Comparison of ENCODE assay signal across 8 cellular contexts in the genomic region with DNA sequence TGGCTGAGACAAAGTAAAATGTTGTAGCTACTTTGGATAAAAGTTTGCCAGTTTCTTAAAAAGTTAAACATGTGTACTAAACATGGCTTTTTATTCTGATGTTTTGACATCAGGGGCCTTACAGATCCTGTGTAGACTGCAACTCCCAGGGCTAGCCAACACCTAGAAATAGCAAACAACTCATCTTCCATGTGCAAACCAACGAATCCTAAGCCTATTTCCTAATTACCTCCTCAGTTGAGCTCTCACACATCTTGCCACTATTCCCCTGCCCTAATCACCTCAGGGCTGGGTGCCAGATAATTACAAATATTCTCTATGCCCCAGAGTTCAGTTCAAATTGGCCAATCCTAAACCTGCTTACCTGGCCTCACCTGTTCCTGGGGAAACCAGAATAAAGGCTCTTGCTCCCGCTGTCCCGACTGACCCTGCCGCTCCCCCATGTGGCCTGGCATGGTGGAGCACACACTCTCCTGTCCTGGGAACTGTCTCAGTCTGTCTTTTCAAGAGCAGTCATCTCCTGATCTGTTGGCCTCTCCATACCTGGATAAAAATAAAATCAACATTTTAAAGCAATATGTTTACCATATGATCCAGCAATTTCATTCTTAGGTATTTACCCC. TPM values are rescaled to one million over a fixed set of nuclear protein-coding genes. Genes with fewer than 3 reads are reported as not detected.
DNase-seq lines count a peak whose midpoint lies in the region; ATAC-seq and TF ChIP-seq lines count a peak whose summit lies in the region.

No MANE protein-coding gene starts in this region.

- H3K27me3 Mint-ChIP-seq in WTC11 (ENCODE audit: low read depth): 0 out of 2 replicates have a peak, but pooled peaks cover 3% of the 10 kb centered on the region

- no peak overlapping the region for H3K27ac ChIP-seq in heart left ventricle
- H3K27ac ChIP-seq in vagina: no peak overlapping the region

- TF ChIP-seq CTCF in WTC11 (IDR thresholded peaks at IDR 0.05) (peak; percentile 43), heart left ventricle (IDR thresholded peaks at IDR 0.05) (peak in 10 of 12 donors; percentile 22 to 49 (median 38)), vagina (IDR thresholded peaks at IDR 0.05) (no peak)

- H3K4me3 Mint-ChIP-seq in WTC11: no peak overlapping the region

- H3K27ac Mint-ChIP-seq in WTC11: 0 out of 2 replicates have a peak overlapping the region, but pooled peaks have one; percentile 75

- DNase-seq in DMS153 treated with DMSO at 0.1 percent for 48 hours (lab: John Stamatoyannopoulos, UW; ENCODE audit: unreplicated experiment): peak; percentile 3
- peak; percentile 84 for DNase-seq in WTC11 (ENCODE audit: low spot score)
- no peak for DNase-seq in heart left ventricle
- peak; percentile 6 for DNase-seq in stimulated activated CD4-positive, alpha-beta T cell treated with anti-CD3 and anti-CD28 coated beads, Interleukin-4, amount 100 ng/mL, for 24 hours
- no peak for DNase-seq in vagina (ENCODE audit: extremely low spot score in 2 of 2)

- 14 to 22% (median 20%) methylated on average over 4 of the region's 4 CpGs for WGBS in heart left ventricle, 4 donors

- ATAC-seq in HG02798 (IDR thresholded peaks at IDR 0.05; ENCODE audit: poor library complexity, unreplicated experiment) (peak; percentile 49), WTC11 (peak; percentile 100), heart left ventricle (peak in 3 of 4 donors; percentile 71 to 75 (median 73)), GM21367 (IDR thresholded peaks at IDR 0.05; ENCODE audit: unreplicated experiment) (no peak), HG02759 (IDR thresholded peaks at IDR 0.05; ENCODE audit: unreplicated experiment) (no peak)

- peaks cover 18% of the 10 kb centered on the region for H3K4me1 Mint-ChIP-seq in WTC11

- intact Hi-C loops in heart left ventricle (cut with DNase I) (loop anchor here in 2 of 10 donors (5.0 to 10.0 kb wide), 2 partner anchors 108 to 136 kb away; a partner anchor contains a TSS), vagina (cut with DNase I) (no loop called here)

- H3K9me3 ChIP-seq in heart left ventricle (no peaks in the 10 kb centered on the region), vagina (no peaks in the 10 kb centered on the region)

- H3K4me1 ChIP-seq in heart left ventricle (no peaks in the 10 kb centered on the region), vagina (no peaks in the 10 kb centered on the region)

- CTCF ChIA-PET in WTC11 (lab: Charles Lee): interaction anchor here (0.6 to 1.1 kb wide), 3 partner anchors 17 to 230 kb away, joined by 3 read pairs; no protein-coding TSS in a partner anchor

- POLR2A ChIA-PET in WTC11 (lab: Charles Lee): no interaction called here

- peaks cover 7% of the 10 kb centered on the region; the same call in 1 of the 2 replicates for H3K36me3 Mint-ChIP-seq in WTC11

- H3K4me3 ChIP-seq in heart left ventricle (no peak overlapping the region), vagina (no peak overlapping the region)

- peaks cover 23% of the 10 kb centered on the region for H3K9me3 Mint-ChIP-seq in WTC11

- H3K36me3 ChIP-seq in heart left ventricle: no peaks in the 10 kb centered on the region
- no peaks in the 10 kb centered on the region for H3K36me3 ChIP-seq in vagina

- no peaks in the 10 kb centered on the region for H3K27me3 ChIP-seq in heart left ventricle
- H3K27me3 ChIP-seq in vagina: no peaks in the 10 kb centered on the region

- TF ChIP-seq POLR2A in heart left ventricle (IDR thresholded peaks at IDR 0.05): no peak
- no peak for TF ChIP-seq POLR2A in vagina (IDR thresholded peaks at IDR 0.05)

TF ChIP-seq in WTC11, 78 proteins besides CTCF, POLR2A, EP300 and RAD21 (continues in another document):
- no peak for TF ChIP-seq ZNF138 (CRISPR knock-in tag; conservative IDR thresholded peaks at IDR 0.05)
- TF ChIP-seq, protein P1, sequence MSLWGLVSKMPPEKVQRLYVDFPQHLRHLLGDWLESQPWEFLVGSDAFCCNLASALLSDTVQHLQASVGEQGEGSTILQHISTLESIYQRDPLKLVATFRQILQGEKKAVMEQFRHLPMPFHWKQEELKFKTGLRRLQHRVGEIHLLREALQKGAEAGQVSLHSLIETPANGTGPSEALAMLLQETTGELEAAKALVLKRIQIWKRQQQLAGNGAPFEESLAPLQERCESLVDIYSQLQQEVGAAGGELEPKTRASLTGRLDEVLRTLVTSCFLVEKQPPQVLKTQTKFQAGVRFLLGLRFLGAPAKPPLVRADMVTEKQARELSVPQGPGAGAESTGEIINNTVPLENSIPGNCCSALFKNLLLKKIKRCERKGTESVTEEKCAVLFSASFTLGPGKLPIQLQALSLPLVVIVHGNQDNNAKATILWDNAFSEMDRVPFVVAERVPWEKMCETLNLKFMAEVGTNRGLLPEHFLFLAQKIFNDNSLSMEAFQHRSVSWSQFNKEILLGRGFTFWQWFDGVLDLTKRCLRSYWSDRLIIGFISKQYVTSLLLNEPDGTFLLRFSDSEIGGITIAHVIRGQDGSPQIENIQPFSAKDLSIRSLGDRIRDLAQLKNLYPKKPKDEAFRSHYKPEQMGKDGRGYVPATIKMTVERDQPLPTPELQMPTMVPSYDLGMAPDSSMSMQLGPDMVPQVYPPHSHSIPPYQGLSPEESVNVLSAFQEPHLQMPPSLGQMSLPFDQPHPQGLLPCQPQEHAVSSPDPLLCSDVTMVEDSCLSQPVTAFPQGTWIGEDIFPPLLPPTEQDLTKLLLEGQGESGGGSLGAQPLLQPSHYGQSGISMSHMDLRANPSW (CRISPR knock-in tag; conservative IDR thresholded peaks at IDR 0.05; ENCODE audit: low read depth): no peak
- TF ChIP-seq, protein P2, sequence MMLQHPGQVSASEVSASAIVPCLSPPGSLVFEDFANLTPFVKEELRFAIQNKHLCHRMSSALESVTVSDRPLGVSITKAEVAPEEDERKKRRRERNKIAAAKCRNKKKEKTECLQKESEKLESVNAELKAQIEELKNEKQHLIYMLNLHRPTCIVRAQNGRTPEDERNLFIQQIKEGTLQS (CRISPR knock-in tag; conservative IDR thresholded peaks at IDR 0.05): no peak
- no peak for TF ChIP-seq ZNF263 (CRISPR knock-in tag; IDR thresholded peaks at IDR 0.05; ENCODE audit: low read depth)
- TF ChIP-seq, protein P3, sequence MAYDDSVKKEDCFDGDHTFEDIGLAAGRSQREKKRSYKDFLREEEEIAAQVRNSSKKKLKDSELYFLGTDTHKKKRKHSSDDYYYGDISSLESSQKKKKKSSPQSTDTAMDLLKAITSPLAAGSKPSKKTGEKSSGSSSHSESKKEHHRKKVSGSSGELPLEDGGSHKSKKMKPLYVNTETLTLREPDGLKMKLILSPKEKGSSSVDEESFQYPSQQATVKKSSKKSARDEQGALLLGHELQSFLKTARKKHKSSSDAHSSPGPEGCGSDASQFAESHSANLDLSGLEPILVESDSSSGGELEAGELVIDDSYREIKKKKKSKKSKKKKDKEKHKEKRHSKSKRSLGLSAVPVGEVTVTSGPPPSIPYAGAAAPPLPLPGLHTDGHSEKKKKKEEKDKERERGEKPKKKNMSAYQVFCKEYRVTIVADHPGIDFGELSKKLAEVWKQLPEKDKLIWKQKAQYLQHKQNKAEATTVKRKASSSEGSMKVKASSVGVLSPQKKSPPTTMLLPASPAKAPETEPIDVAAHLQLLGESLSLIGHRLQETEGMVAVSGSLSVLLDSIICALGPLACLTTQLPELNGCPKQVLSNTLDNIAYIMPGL (CRISPR knock-in tag; IDR thresholded peaks at IDR 0.05): no peak
- no peak for TF ChIP-seq JUN (CRISPR knock-in tag; IDR thresholded peaks at IDR 0.05)
- TF ChIP-seq OVOL2 (CRISPR knock-in tag; IDR thresholded peaks at IDR 0.05; ENCODE audit: borderline replicate concordance): no peak
- no peak for TF ChIP-seq FOXJ3 (CRISPR knock-in tag; IDR thresholded peaks at IDR 0.05; ENCODE audit: borderline replicate concordance)
- TF ChIP-seq EMX1 (CRISPR knock-in tag; IDR thresholded peaks at IDR 0.05): no peak
- TF ChIP-seq, protein P4, sequence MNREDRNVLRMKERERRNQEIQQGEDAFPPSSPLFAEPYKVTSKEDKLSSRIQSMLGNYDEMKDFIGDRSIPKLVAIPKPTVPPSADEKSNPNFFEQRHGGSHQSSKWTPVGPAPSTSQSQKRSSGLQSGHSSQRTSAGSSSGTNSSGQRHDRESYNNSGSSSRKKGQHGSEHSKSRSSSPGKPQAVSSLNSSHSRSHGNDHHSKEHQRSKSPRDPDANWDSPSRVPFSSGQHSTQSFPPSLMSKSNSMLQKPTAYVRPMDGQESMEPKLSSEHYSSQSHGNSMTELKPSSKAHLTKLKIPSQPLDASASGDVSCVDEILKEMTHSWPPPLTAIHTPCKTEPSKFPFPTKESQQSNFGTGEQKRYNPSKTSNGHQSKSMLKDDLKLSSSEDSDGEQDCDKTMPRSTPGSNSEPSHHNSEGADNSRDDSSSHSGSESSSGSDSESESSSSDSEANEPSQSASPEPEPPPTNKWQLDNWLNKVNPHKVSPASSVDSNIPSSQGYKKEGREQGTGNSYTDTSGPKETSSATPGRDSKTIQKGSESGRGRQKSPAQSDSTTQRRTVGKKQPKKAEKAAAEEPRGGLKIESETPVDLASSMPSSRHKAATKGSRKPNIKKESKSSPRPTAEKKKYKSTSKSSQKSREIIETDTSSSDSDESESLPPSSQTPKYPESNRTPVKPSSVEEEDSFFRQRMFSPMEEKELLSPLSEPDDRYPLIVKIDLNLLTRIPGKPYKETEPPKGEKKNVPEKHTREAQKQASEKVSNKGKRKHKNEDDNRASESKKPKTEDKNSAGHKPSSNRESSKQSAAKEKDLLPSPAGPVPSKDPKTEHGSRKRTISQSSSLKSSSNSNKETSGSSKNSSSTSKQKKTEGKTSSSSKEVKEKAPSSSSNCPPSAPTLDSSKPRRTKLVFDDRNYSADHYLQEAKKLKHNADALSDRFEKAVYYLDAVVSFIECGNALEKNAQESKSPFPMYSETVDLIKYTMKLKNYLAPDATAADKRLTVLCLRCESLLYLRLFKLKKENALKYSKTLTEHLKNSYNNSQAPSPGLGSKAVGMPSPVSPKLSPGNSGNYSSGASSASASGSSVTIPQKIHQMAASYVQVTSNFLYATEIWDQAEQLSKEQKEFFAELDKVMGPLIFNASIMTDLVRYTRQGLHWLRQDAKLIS (CRISPR knock-in tag; IDR thresholded peaks at IDR 0.05; ENCODE audit: borderline replicate concordance): no peak
- TF ChIP-seq NR3C1 (CRISPR knock-in tag; conservative IDR thresholded peaks at IDR 0.05; ENCODE audit: low read depth): no peak
- TF ChIP-seq CREB1 (CRISPR knock-in tag; IDR thresholded peaks at IDR 0.05): no peak
- TF ChIP-seq, protein P5, sequence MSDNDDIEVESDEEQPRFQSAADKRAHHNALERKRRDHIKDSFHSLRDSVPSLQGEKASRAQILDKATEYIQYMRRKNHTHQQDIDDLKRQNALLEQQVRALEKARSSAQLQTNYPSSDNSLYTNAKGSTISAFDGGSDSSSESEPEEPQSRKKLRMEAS (CRISPR knock-in tag; IDR thresholded peaks at IDR 0.05): no peak
- TF ChIP-seq ELF4 (CRISPR knock-in tag; IDR thresholded peaks at IDR 0.05; ENCODE audit: low read depth): no peak
- TF ChIP-seq TEAD4 (CRISPR knock-in tag; IDR thresholded peaks at IDR 0.05): no peak
- TF ChIP-seq SP1 (CRISPR knock-in tag; conservative IDR thresholded peaks at IDR 0.05): 0 out of 2 replicates have a peak, but pooled peaks have one; percentile 17

RNA-seq across cellular contexts. Expression of a gene that starts 37.1 kb away (rescaled TPM):
- total RNA-seq in WTC11 (2021): 59.1 to 69.1 TPM (median 61.1 TPM) in 3 replicates
- total RNA-seq in heart left ventricle: 10 to 100 TPM in 1 of 9 donors, 1 to 10 TPM in 8; 2.6 to 10.1 (median 5.1) TPM
- polyA plus RNA-seq in heart left ventricle: 1 to 10 TPM in 1 of 2 donors, under 1 TPM in 1; 0.88 to 1.1 TPM
- total RNA-seq in vagina: 0.98 TPM

Comparison
In these comparisons a context has a peak if more than half of its experiments do, and no peak if none do; other contexts are left out.
1. DNase-seq: peak in DMS153 treated with DMSO at 0.1 percent for 48 hours (single experiment), WTC11 (single experiment) and stimulated activated CD4-positive, alpha-beta T cell treated with anti-CD3 and anti-CD28 coated beads, Interleukin-4, amount 100 ng/mL, for 24 hours (single experiment); none in heart left ventricle (0 of 5) and vagina (0 of 2).
2. ATAC-seq: peak in HG02798 (single experiment), WTC11 (single experiment) and heart left ventricle (3 of 4); none in GM21367 (single experiment) and HG02759 (single experiment).
3. CTCF ChIP-seq: peak in WTC11 (single experiment) and heart left ventricle (10 of 12); none in vagina (0 of 3).